In genomic region chr5:176817369-176817841, GRCh38 we compare ENCODE assay signal across 10 cellular contexts. TPM values are rescaled to one million over a fixed set of nuclear protein-coding genes. Genes with fewer than 3 reads are reported as not detected.
DNase-seq lines count a peak whose midpoint lies in the region; ATAC-seq, FAIRE-seq and TF ChIP-seq lines count a peak whose summit lies in the region.
"Had no signal": no experiment of that assay in that cellular context is flagged by ENCODE, and none has a peak within 500 bp of the region (broad histone marks: within the 10 kb centered on the region; RNA-seq: fewer than 3 reads in every experiment).

No MANE protein-coding gene starts in this region.

- FAIRE-seq in RCC 7860 (lab: Jason Lieb, UNC), result no peak

- peak; percentile 36 to 50 for DNase-seq in SHP77 (lab: John Stamatoyannopoulos, UW)
- DNase-seq in SHP77 treated with DMSO at 0.1 percent for 48 hours (lab: John Stamatoyannopoulos, UW), result no peak
- peak; percentile 57 for DNase-seq in NCI-H345 treated with DMSO at 0.1 percent for 48 hours (lab: John Stamatoyannopoulos, UW; ENCODE audit: unreplicated experiment)
- no peak for DNase-seq in heart right ventricle
- DNase-seq in stomach, result no peak
- DNase-seq in omental fat pad (ENCODE audit: low spot score), result no peak
- no peak for DNase-seq in inferior parietal cortex (ENCODE audit: extremely low spot score)
- no peak for DNase-seq in RCC 7860 (ENCODE audit: low spot score)
- DNase-seq: activated CD4-positive, alpha-beta T cell treated with anti-CD3 and anti-CD28 coated beads, Interleukin-2, amount 10 ng/mL, durations not matched to agents 24 days and 14 days had no signal

- H3K27ac ChIP-seq in heart right ventricle, result no peak overlapping the region
- peak overlapping the region in 1 of 5 donors; percentile 13 for H3K27ac ChIP-seq in stomach
- H3K27ac ChIP-seq: KMS-11 had no signal

- TF ChIP-seq EP300 in stomach (IDR thresholded peaks at IDR 0.05), result no peak

- H3K4me3 ChIP-seq in heart right ventricle (peak overlapping the region; percentile 4 to 47 (median 38)), stomach (peak overlapping the region; percentile 37 to 54 (median 49))

- ATAC-seq in heart right ventricle, result no peak
- no peak for ATAC-seq in omental fat pad (ENCODE audit: low FRiP score)

- H3K9me3 ChIP-seq in heart right ventricle, result no peaks in the 10 kb centered on the region
- H3K9me3 ChIP-seq in stomach, result peaks cover 0 to 5% (median 0%) of the 10 kb centered on the region in 4 donors

- TF ChIP-seq POLR2A in stomach (IDR thresholded peaks at IDR 0.05), result no peak

- intact Hi-C loops in heart right ventricle (cut with DNase I) (loop anchor here in 4 of 10 donors (10.0 kb wide), 2 partner anchors 153 to 163 kb away; no protein-coding TSS in a partner anchor), stomach (cut with DNase I; ENCODE audit: low total_unique reads) (no loop called here)

- no peaks in the 10 kb centered on the region for H3K36me3 ChIP-seq in heart right ventricle
- no peaks in the 10 kb centered on the region for H3K36me3 ChIP-seq in stomach

- H3K4me1 ChIP-seq in heart right ventricle (peaks cover 0 to 15% (median 7%) of the 10 kb centered on the region in 9 donors), stomach (peaks cover 10 to 17% (median 15%) of the 10 kb centered on the region in 4 donors)

- TF ChIP-seq CTCF in heart right ventricle (IDR thresholded peaks at IDR 0.05) (no peak), stomach (IDR thresholded peaks at IDR 0.05) (no peak), omental fat pad (IDR thresholded peaks at IDR 0.05) (no peak)

- H3K27me3 ChIP-seq in heart right ventricle (peaks cover 15 to 96% (median 92%) of the 10 kb centered on the region in 7 donors), stomach (peaks cover 24 to 100% (median 62%) of the 10 kb centered on the region in 3 donors)

- WGBS in heart right ventricle, 2 donors, result 1% methylated on average over 41 to 42 of the region's 42 CpGs
- WGBS in stomach, 5 donors, result 0 to 13% (median 3%) methylated on average over 3 to 42 of the region's 42 CpGs

RNA-seq across cellular contexts. Expression of gene UNC5A, which starts 7.0 kb away (rescaled TPM):
- total RNA-seq in heart right ventricle, result under 1 TPM in 4 of 10 donors, not detected in 6; 0.06 to 0.35 (median 0.09) TPM
- under 1 TPM in 1 of 2 donors, not detected in 1; 0.01 TPM for polyA plus RNA-seq in heart right ventricle
- under 1 TPM in 2 of 5 donors, not detected in 3; 0.55 to 0.72 TPM for total RNA-seq in stomach
- polyA plus RNA-seq in stomach, result under 1 TPM in 2 of 3 donors, not detected in 1; 0.08 to 0.37 TPM
- under 1 TPM in 3 of 4 donors, not detected in 1; 0.12 to 0.75 (median 0.28) TPM for total RNA-seq in omental fat pad
- total RNA-seq: activated CD4-positive, alpha-beta T cell treated with anti-CD3 and anti-CD28 coated beads, Interleukin-2, amount 10 ng/mL, durations not matched to agents 24 days and 14 days had no signal

Comparison
In these comparisons a context has a peak if more than half of its experiments do, and no peak if none do; other contexts are left out.
1. DNase-seq: peak in SHP77 (2 of 2) and NCI-H345 treated with DMSO at 0.1 percent for 48 hours (single experiment); none in SHP77 treated with DMSO at 0.1 percent for 48 hours (single experiment), heart right ventricle (0 of 2), stomach (single experiment), omental fat pad (single experiment), inferior parietal cortex (single experiment) and RCC 7860 (single experiment).